Comparison of ENCODE assay signal across 8 cellular contexts in the genomic region with DNA sequence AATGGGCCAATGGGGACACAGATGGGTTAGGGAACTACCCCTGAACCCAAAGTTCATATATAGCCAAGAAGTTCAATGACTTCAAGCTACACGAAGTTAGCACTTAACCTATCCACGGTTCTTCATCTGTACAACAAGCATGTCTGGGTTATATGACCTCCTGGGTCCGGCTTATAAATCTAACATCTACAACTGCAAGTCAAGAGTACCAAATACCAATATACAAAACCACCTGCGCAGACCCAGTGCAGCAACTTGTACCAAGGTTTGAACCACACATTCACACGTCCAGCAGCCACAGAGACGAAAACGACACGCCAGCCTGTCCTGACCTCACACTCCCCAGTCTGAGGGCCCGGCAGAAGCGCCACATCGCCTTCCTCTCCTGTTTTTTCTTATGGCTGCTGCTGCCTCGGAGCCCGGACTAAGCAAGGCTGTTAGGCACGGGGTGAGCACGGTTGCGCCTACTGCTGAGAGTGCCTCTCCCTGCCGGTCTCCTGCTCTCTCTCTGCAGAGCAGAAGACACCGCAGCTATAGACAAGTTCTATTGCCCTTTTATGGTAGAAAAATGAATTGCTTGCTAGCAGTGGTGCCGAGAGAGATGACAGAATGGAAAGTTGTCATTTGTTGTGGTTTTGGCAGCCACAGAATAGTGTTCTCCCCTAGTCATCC.
DNase-seq lines count a peak whose midpoint lies in the region; ATAC-seq and TF ChIP-seq lines count a peak whose summit lies in the region.

No MANE protein-coding gene starts in this region.

- no peaks in the 10 kb centered on the region for H4K20me1 ChIP-seq in SK-N-SH (ENCODE audit: insufficient read depth)

- POLR2A ChIA-PET in SK-N-SH (lab: Yijun Ruan, JAX) = no interaction called here

- peaks cover 79% of the 10 kb centered on the region for H3K4me1 Mint-ChIP-seq in HFFc6 (ENCODE audit: low read depth)
- H3K4me1 Mint-ChIP-seq in activated naive CD8-positive, alpha-beta T cell treated with anti-CD3 and anti-CD28 coated beads, Interleukin-2, amount 50 U/mL, for 24 hours = peaks cover 100% of the 10 kb centered on the region

- TF ChIP-seq RAD21 in SK-N-SH (IDR thresholded peaks at IDR 0.05; ENCODE audit: low read length) = no peak

- peak overlapping the region; percentile 89 for H3K27ac Mint-ChIP-seq in HFFc6
- H3K27ac Mint-ChIP-seq in activated naive CD8-positive, alpha-beta T cell treated with anti-CD3 and anti-CD28 coated beads, Interleukin-2, amount 50 U/mL, for 24 hours = peak overlapping the region; percentile 96

- peak overlapping the region; percentile 54 for H3K9ac ChIP-seq in SK-N-SH

- H3K4me3 ChIP-seq in SK-N-SH (ENCODE audit: low read depth in 2 of 2, low read length in 1 of 2) = peak overlapping the region in 1 of 2 experiments; percentile 16; a peak in 1 of 4 replicates
- H3K4me3 ChIP-seq in right lobe of liver = no peak overlapping the region

- no peak for TF ChIP-seq CTCF in HFFc6 (IDR thresholded peaks at IDR 0.05)
- TF ChIP-seq CTCF in SK-N-SH (IDR thresholded peaks at IDR 0.05) = no peak
- TF ChIP-seq CTCF in right lobe of liver (IDR thresholded peaks at IDR 0.05) = no peak

- H3K27me3 Mint-ChIP-seq in HFFc6 (ENCODE audit: insufficient read depth) = peaks cover 4% of the 10 kb centered on the region
- peaks cover 2% of the 10 kb centered on the region for H3K27me3 Mint-ChIP-seq in activated naive CD8-positive, alpha-beta T cell treated with anti-CD3 and anti-CD28 coated beads, Interleukin-2, amount 50 U/mL, for 24 hours

- H3K4me3 Mint-ChIP-seq in HFFc6 = peak overlapping the region; percentile 89
- peak overlapping the region; percentile 84 for H3K4me3 Mint-ChIP-seq in activated naive CD8-positive, alpha-beta T cell treated with anti-CD3 and anti-CD28 coated beads, Interleukin-2, amount 50 U/mL, for 24 hours

- peak in 1 of 2 experiments; percentile 88; a peak in 2 of 4 replicates for TF ChIP-seq EP300 in SK-N-SH (IDR thresholded peaks at IDR 0.05; ENCODE audit: borderline replicate concordance in 1 of 2, low read depth in 1 of 2, low read length in 1 of 2)

- H3K27me3 ChIP-seq in SK-N-SH (ENCODE audit: insufficient read depth) (no peaks in the 10 kb centered on the region), right lobe of liver (no peaks in the 10 kb centered on the region)

- peak overlapping the region; percentile 78 for H3K4me2 ChIP-seq in SK-N-SH

- peaks cover 7 to 15% of the 10 kb centered on the region in 2 experiments for H3K36me3 ChIP-seq in SK-N-SH (replicated peaks in 1 of 2; ENCODE audit: control insufficient read depth in 1 of 2, insufficient read depth in 2 of 2, low read length in 1 of 2)
- H3K36me3 ChIP-seq in right lobe of liver = no peaks in the 10 kb centered on the region

- peak; percentile 83 for ATAC-seq in activated naive CD8-positive, alpha-beta T cell treated with anti-CD3 and anti-CD28 coated beads, Interleukin-2, amount 50 U/mL, for 24 hours
- ATAC-seq in right lobe of liver = peak in 3 of 4 donors; percentile 5 to 26 (median 8)

- H3K36me3 Mint-ChIP-seq in HFFc6 (ENCODE audit: low read depth) = peaks cover 18% of the 10 kb centered on the region
- H3K36me3 Mint-ChIP-seq in activated naive CD8-positive, alpha-beta T cell treated with anti-CD3 and anti-CD28 coated beads, Interleukin-2, amount 50 U/mL, for 24 hours (ENCODE audit: low read depth) = peaks cover 53% of the 10 kb centered on the region

- peak overlapping the region; percentile 95 to 99 for H3K27ac ChIP-seq in SK-N-SH (ENCODE audit: low read depth in 2 of 2, low read length in 1 of 2)
- peak overlapping the region in 2 of 3 donors; percentile 44 to 65 for H3K27ac ChIP-seq in right lobe of liver

- 73% methylated on average over 19 of the region's 19 CpGs for WGBS in SK-N-SH (ENCODE audit: low lambda C conversion rate)
- 85% methylated on average over 5 of the region's 19 CpGs for WGBS in right lobe of liver (ENCODE audit: insufficient coverage, low coverage, low lambda C conversion rate, missing lambda C conversion rate)

- CTCF ChIA-PET in SK-N-SH (lab: Yijun Ruan, JAX) = interaction anchor here (1.5 to 10.6 kb wide), 8 partner anchors 7 to 200 kb away, joined by 4 to 120 read pairs (median 26); no protein-coding TSS in a partner anchor

- peak; percentile 17 for TF ChIP-seq POLR2A in right lobe of liver (IDR thresholded peaks at IDR 0.05)

- peaks cover 67% of the 10 kb centered on the region for H3F3A ChIP-seq in SK-N-SH (replicated peaks; ENCODE audit: insufficient read depth)

- H3K9me2 ChIP-seq in SK-N-SH = no peaks in the 10 kb centered on the region

- H3K79me2 ChIP-seq in SK-N-SH (ENCODE audit: insufficient read depth) = peaks cover 66% of the 10 kb centered on the region

- peaks cover 49 to 80% of the 10 kb centered on the region in 2 experiments for H3K4me1 ChIP-seq in SK-N-SH (ENCODE audit: control insufficient read depth in 1 of 2, insufficient read depth in 2 of 2, low read depth in 1 of 2, low read length in 1 of 2)
- peaks cover 0 to 29% (median 12%) of the 10 kb centered on the region in 4 donors for H3K4me1 ChIP-seq in right lobe of liver

- intact Hi-C loops in right lobe of liver (cut with DNase I) = no loop called here

- DNase-seq in GF-D8 (lab: John Stamatoyannopoulos, UW) = peak; percentile 48
- DNase-seq in HFFc6 = peak; percentile 90
- no peak for DNase-seq in SK-N-SH
- peak; percentile 70 for DNase-seq in activated naive CD8-positive, alpha-beta T cell treated with anti-CD3 and anti-CD28 coated beads, Interleukin-2, amount 50 U/mL, for 24 hours
- DNase-seq in right lobe of liver = no peak
- peak; percentile 64 for DNase-seq in stimulated activated CD8-positive, alpha-beta memory T cell treated with anti-CD3 and anti-CD28 coated beads, Interleukin-12 subunit alpha, Interleukin-12 subunit beta, amount 100 ng/mL, for 1 hour (ENCODE audit: low read depth)
- DNase-seq in NCI-H82 (lab: John Stamatoyannopoulos, UW) = no peak
- no peak for DNase-seq in middle frontal gyrus (ENCODE audit: extremely low spot score, low spot score)

- H3K9me3 Mint-ChIP-seq in HFFc6 = no peaks in the 10 kb centered on the region
- no peaks in the 10 kb centered on the region for H3K9me3 Mint-ChIP-seq in activated naive CD8-positive, alpha-beta T cell treated with anti-CD3 and anti-CD28 coated beads, Interleukin-2, amount 50 U/mL, for 24 hours

- H3K9me3 ChIP-seq in SK-N-SH (no peaks in the 10 kb centered on the region), right lobe of liver (no peaks in the 10 kb centered on the region)

- no peak overlapping the region for H2AFZ ChIP-seq in SK-N-SH (ENCODE audit: low read depth)

TF ChIP-seq in SK-N-SH, 30 proteins besides CTCF, POLR2A, EP300 and RAD21:
- TF ChIP-seq, protein P1, sequence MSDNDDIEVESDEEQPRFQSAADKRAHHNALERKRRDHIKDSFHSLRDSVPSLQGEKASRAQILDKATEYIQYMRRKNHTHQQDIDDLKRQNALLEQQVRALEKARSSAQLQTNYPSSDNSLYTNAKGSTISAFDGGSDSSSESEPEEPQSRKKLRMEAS (IDR thresholded peaks at IDR 0.05; ENCODE audit: low read depth) = 0 out of 2 replicates have a peak, but pooled peaks have one; percentile 22
- TF ChIP-seq ELF1 (IDR thresholded peaks at IDR 0.05) = no peak
- no peak for TF ChIP-seq CHD2 (IDR thresholded peaks at IDR 0.05; ENCODE audit: low read length, partially characterized antibody)
- peak; percentile 87 for TF ChIP-seq NFIC (IDR thresholded peaks at IDR 0.05; ENCODE audit: borderline replicate concordance)
- peak; percentile 53; the same call in 1 of the 2 replicates for TF ChIP-seq FOSL2 (IDR thresholded peaks at IDR 0.05; ENCODE audit: borderline replicate concordance, low read depth)
- peak; percentile 24; the same call in 1 of the 2 replicates for TF ChIP-seq RXRA (IDR thresholded peaks at IDR 0.05; ENCODE audit: borderline replicate concordance, low read depth)
- peak; percentile 26; the same call in 1 of the 2 replicates for TF ChIP-seq POLR2AphosphoS5 (IDR thresholded peaks at IDR 0.05; ENCODE audit: low read depth, low read length)
- TF ChIP-seq, protein P2, sequence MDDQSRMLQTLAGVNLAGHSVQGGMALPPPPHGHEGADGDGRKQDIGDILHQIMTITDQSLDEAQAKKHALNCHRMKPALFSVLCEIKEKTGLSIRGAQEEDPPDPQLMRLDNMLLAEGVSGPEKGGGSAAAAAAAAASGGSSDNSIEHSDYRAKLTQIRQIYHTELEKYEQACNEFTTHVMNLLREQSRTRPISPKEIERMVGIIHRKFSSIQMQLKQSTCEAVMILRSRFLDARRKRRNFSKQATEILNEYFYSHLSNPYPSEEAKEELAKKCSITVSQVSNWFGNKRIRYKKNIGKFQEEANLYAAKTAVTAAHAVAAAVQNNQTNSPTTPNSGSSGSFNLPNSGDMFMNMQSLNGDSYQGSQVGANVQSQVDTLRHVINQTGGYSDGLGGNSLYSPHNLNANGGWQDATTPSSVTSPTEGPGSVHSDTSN (IDR thresholded peaks at IDR 0.05) = peak; percentile 87
- no peak for TF ChIP-seq GABPA (IDR thresholded peaks at IDR 0.05; ENCODE audit: low read depth)
- peak; percentile 80; the same call in 1 of the 2 replicates for TF ChIP-seq TCF12 (IDR thresholded peaks at IDR 0.05)
- no peak for TF ChIP-seq FOXJ3 (CRISPR knock-in tag; IDR thresholded peaks at IDR 0.05)
- no peak for TF ChIP-seq NRF1 (IDR thresholded peaks at IDR 0.05; ENCODE audit: low read depth, low read length)
- TF ChIP-seq JUND (IDR thresholded peaks at IDR 0.05) = peak; percentile 56; the same call in 1 of the 2 replicates

Comparison
In these comparisons a context has a peak if more than half of its experiments do, and no peak if none do; other contexts are left out.
1. DNase-seq: peak in GF-D8 (single experiment), HFFc6 (single experiment), activated naive CD8-positive, alpha-beta T cell treated with anti-CD3 and anti-CD28 coated beads, Interleukin-2, amount 50 U/mL, for 24 hours (single experiment) and stimulated activated CD8-positive, alpha-beta memory T cell treated with anti-CD3 and anti-CD28 coated beads, Interleukin-12 subunit alpha, Interleukin-12 subunit beta, amount 100 ng/mL, for 1 hour (single experiment); none in SK-N-SH (single experiment), right lobe of liver (0 of 3), NCI-H82 (single experiment) and middle frontal gyrus (single experiment).